ENCODE assay signal across 8 cellular contexts in the genomic region with DNA sequence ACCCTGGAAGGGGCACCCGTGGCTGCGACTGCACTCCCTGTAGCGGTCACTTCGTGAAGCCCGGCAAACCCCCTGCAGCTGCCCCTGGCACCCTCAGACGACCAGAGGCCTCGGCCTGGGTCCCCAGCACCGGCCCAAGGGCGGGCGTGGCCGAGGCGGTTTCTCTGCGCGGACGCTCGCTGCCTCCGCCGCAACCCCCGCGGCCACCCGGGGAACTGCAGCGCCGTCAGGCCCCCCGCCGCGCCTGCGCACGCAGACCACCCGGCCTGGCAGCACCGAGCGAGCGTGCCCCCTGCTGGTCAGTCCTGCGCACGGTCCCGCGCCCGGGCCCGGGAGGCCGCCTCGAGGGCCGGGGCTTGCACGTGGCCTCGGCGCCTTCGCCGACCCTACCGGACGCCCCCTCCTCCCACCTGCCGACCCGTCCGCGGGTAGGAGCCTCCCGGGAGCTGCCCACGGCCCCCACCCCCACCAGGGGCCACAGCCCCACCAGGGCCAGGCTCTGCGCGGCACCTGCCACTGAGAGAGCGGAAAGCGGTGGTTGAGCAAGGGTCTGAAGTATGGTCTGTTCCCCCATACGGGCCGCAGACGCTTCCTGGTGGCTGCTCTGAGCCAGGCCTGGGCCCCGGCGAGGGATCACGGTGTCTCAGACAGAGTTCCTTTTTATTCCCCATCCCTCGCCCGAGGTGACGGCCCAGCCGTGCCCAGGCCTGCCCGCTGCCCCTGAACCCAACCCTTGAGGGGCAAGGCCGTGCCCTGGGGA. TPM values are rescaled to one million over a fixed set of nuclear protein-coding genes. Genes with fewer than 3 reads are reported as not detected.
DNase-seq lines count a peak whose midpoint lies in the region; ATAC-seq and TF ChIP-seq lines count a peak whose summit lies in the region.

No MANE protein-coding gene starts in this region.

- H3K36me3 ChIP-seq in hepatocyte (replicated peaks; ENCODE audit: insufficient read depth, low read depth), result no peaks in the 10 kb centered on the region
- no peaks in the 10 kb centered on the region for H3K36me3 ChIP-seq in aorta (ENCODE audit: control insufficient read depth in 1 of 2, insufficient read depth in 2 of 2, low read length in 1 of 2)

- peak overlapping the region; percentile 56 for H3K27ac ChIP-seq in hepatocyte
- no peak overlapping the region for H3K27ac ChIP-seq in aorta (ENCODE audit: low read depth in 1 of 2, low read length in 2 of 2)

- no peaks in the 10 kb centered on the region for H3K79me2 ChIP-seq in hepatocyte

- H3K4me2 ChIP-seq in hepatocyte, result peak overlapping the region; percentile 99

- H3K4me1 ChIP-seq in hepatocyte (ENCODE audit: insufficient read depth), result no peaks in the 10 kb centered on the region
- H3K4me1 ChIP-seq in aorta (ENCODE audit: control insufficient read depth in 1 of 2, insufficient read depth in 2 of 2, low read length in 2 of 2), result no peaks in the 10 kb centered on the region

- peak; percentile 95 for TF ChIP-seq CTCF in GM12874 (IDR thresholded peaks at IDR 0.05; ENCODE audit: insufficient read depth, low read depth, low read length)
- TF ChIP-seq CTCF in hepatocyte (IDR thresholded peaks at IDR 0.05; ENCODE audit: poor library complexity), result peak; percentile 86

- H3K9me2 ChIP-seq in hepatocyte (replicated peaks; ENCODE audit: insufficient read depth), result no peaks in the 10 kb centered on the region

- intact Hi-C loops in aorta (cut with DNase I), result loop anchor here (2.0 to 5.0 kb wide), 2 partner anchors 65 to 67 kb away; no protein-coding TSS in a partner anchor

- H2AFZ ChIP-seq in hepatocyte, result peak overlapping the region; percentile 99

- H4K20me1 ChIP-seq in hepatocyte (ENCODE audit: insufficient read depth, poor library complexity, severe bottlenecking), result no peaks in the 10 kb centered on the region

- ATAC-seq in HG02678 (IDR thresholded peaks at IDR 0.05; ENCODE audit: unreplicated experiment) (peak; percentile 89), aorta (ENCODE audit: low FRiP score) (peak; percentile 96)

- H3K4me3 ChIP-seq in hepatocyte (peak overlapping the region; percentile 77), aorta (ENCODE audit: low read length in 2 of 2) (peak overlapping the region in 1 of 2 donors; percentile 54)

- H3K27me3 ChIP-seq in hepatocyte (no peaks in the 10 kb centered on the region), aorta (ENCODE audit: control insufficient read depth in 1 of 2, insufficient read depth in 2 of 2, low read length in 1 of 2) (peaks cover 0 to 2% of the 10 kb centered on the region in 2 donors)

- H3K9me3 ChIP-seq in hepatocyte (ENCODE audit: low read depth) (no peaks in the 10 kb centered on the region), aorta (ENCODE audit: control insufficient read depth, low read length) (no peaks in the 10 kb centered on the region)

- DNase-seq in NCI-H1105 treated with DMSO at 0.1 percent for 48 hours (lab: John Stamatoyannopoulos, UW) (peak; percentile 58), T-helper 2 cell (peak; percentile 84 to 94 (median 87)), anterior cingulate cortex (lab: John Stamatoyannopoulos, UW) (peak in 57 of 58 donors; percentile 10 to 89 (median 73)), hepatocyte (ENCODE audit: low spot score) (peak; percentile 95), retina (peak; percentile 95), aorta (peak; percentile 91 to 97)

- WGBS in hepatocyte (ENCODE audit: low lambda C conversion rate, missing lambda C conversion rate), result 31% methylated on average over 33 of the region's 70 CpGs
- WGBS in aorta, 2 donors, result 12% methylated on average over 64 to 70 of the region's 70 CpGs

RNA-seq across cellular contexts. Expression of a gene that starts 11.5 kb away (rescaled TPM):
- total RNA-seq in hepatocyte, result not detected in 2 replicates
- 0.41 and 0.63 TPM in 2 replicates for polyA plus RNA-seq in hepatocyte
- not detected for total RNA-seq in aorta
- 1 to 10 TPM in 1 of 2 donors, not detected in 1; 1.1 TPM for polyA plus RNA-seq in aorta

RNA-seq across cellular contexts. Expression of a gene that starts 13.2 kb away (rescaled TPM):
- total RNA-seq in hepatocyte (31.3 and 43.4 TPM in 2 replicates), aorta (10 to 100 TPM; 19.5 to 34.6 TPM)
- polyA plus RNA-seq in hepatocyte (48.7 and 62.4 TPM in 2 replicates), aorta (10 to 100 TPM; 52.7 to 56.6 TPM)

RNA-seq across cellular contexts. Expression of a gene that starts 24.7 kb away (rescaled TPM):
- total RNA-seq in hepatocyte (not detected in 2 replicates), aorta (not detected)
- polyA plus RNA-seq in hepatocyte (0.08 TPM in 1 of 2 replicates, not detected in the other), aorta (not detected)

RNA-seq across cellular contexts. Expression of a gene that starts 29.6 kb away (rescaled TPM):
- total RNA-seq in hepatocyte, result 162 and 234 TPM in 2 replicates
- 244 and 251 TPM in 2 replicates for polyA plus RNA-seq in hepatocyte
- 10 to 100 TPM; 80.5 to 88.1 TPM for total RNA-seq in aorta
- polyA plus RNA-seq in aorta, result 100 to 1,000 TPM; 178 to 268 TPM

RNA-seq across cellular contexts. Expression of a gene that starts 34.9 kb away (rescaled TPM):
- total RNA-seq in hepatocyte (1,991 and 2,285 TPM in 2 replicates), aorta (1,000 to 10,000 TPM; 1,132 to 1,263 TPM)
- polyA plus RNA-seq in hepatocyte (1,449 and 1,663 TPM in 2 replicates), aorta (1,000 to 10,000 TPM; 1,596 to 2,049 TPM)
